In the genomic region with DNA sequence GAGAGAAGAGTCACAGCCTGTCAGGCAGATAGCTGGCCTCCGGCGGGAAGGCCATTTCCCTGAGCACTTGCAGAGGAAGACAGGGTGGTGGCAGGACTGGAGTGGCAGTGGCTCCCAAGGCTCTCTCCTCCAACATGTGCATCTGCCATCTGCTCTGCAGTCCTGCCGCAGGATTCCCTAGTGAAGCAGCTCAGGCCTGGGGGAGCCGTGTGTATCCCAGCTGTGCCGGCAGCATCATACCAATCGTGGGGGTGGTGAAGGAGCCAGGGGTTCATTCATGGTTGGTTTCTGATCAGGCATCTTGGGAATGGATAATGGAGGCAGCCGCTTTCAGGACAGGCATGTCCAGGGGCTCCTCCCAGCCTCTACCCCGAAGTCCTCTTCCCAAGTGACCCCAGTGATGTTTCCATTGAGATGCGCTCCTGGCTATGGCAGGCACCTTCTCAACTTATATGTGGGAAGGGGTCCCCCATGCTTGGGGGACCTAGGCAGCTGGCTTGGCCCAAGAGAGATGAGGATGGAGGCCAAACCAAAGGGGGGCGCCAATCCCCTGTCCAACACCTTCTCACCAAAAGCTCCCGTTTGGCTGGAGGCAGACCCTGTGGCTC, we compare ENCODE assay signal across 13 cellular contexts. TPM values are rescaled to one million over a fixed set of nuclear protein-coding genes. Genes with fewer than 3 reads are reported as not detected.
DNase-seq lines count a peak whose midpoint lies in the region; ATAC-seq and TF ChIP-seq lines count a peak whose summit lies in the region.
"Had no signal": no experiment of that assay in that cellular context is flagged by ENCODE, and none has a peak within 500 bp of the region (broad histone marks: within the 10 kb centered on the region; RNA-seq: fewer than 3 reads in every experiment).

No MANE protein-coding gene starts in this region.

- no peak for DNase-seq in CD4-positive, alpha-beta T cell
- DNase-seq in adipocyte (ENCODE audit: low read depth) (no peak), middle frontal gyrus (ENCODE audit: extremely low spot score, low spot score) (peak; percentile 18), glomerular visceral epithelial cell (ENCODE audit: extremely low spot score) (no peak), GOT3 (lab: John Stamatoyannopoulos, UW) (no peak)
- DNase-seq in activated effector memory CD4-positive, alpha-beta T cell treated with Interleukin-2 at 50 U/mL for 16 hours = no peak
- DNase-seq: BE2C; naive thymus-derived CD4-positive, alpha-beta T cell; NCI-H226 had no signal

- peaks cover 4% of the 10 kb centered on the region for H3K4me1 Mint-ChIP-seq in CD4-positive, alpha-beta T cell (ENCODE audit: low read depth)

- no peak for TF ChIP-seq CTCF in CD4-positive, alpha-beta T cell (IDR thresholded peaks at IDR 0.05)

- H3K4me3 ChIP-seq in adipocyte (ENCODE audit: low read length) = no peak overlapping the region

- H3K27ac Mint-ChIP-seq in CD4-positive, alpha-beta T cell = peak overlapping the region; percentile 51

- H3K36me3 Mint-ChIP-seq in CD4-positive, alpha-beta T cell (ENCODE audit: low read depth) = peaks cover 46% of the 10 kb centered on the region

- no peaks in the 10 kb centered on the region for H3K27me3 ChIP-seq in CD4-positive, alpha-beta T cell (ENCODE audit: control insufficient read depth, insufficient read depth, low read length)
- H3K27me3 ChIP-seq in adipocyte (replicated peaks; ENCODE audit: control insufficient read depth, insufficient read depth, low read length) = no peaks in the 10 kb centered on the region
- H3K27me3 ChIP-seq: BE2C had no signal

- CTCF ChIA-PET in CD4-positive, alpha-beta T cell (lab: Charles Lee) = no interaction called here

- POLR2A ChIA-PET in CD4-positive, alpha-beta T cell (lab: Charles Lee) = no interaction called here

- intact Hi-C loops in CD4-positive, alpha-beta T cell (cut with DNase I, micrococcal nuclease) = no loop called here

- H3K27ac ChIP-seq in CD4-positive, alpha-beta T cell (ENCODE audit: low read depth, low read length) = no peak overlapping the region
- H3K27ac ChIP-seq: KMS-11, RWPE1, VCaP had no signal

- no peaks in the 10 kb centered on the region for H3K27me3 Mint-ChIP-seq in CD4-positive, alpha-beta T cell
- H3K27me3 Mint-ChIP-seq: naive thymus-derived CD4-positive, alpha-beta T cell; stimulated activated naive CD8-positive, alpha-beta T cell treated with anti-CD3 and anti-CD28 coated beads, Interleukin-15, Interleukin-2, amounts not matched to agents 100 ng/mL and 50 ng/mL, for 24 hours had no signal

- no peaks in the 10 kb centered on the region for H3K9me3 ChIP-seq in CD4-positive, alpha-beta T cell (ENCODE audit: control insufficient read depth, low read length)
- no peaks in the 10 kb centered on the region for H3K9me3 ChIP-seq in adipocyte (ENCODE audit: control insufficient read depth, low read length)
- H3K9me3 ChIP-seq: BE2C had no signal

- H3K4me1 ChIP-seq in adipocyte (ENCODE audit: control insufficient read depth, insufficient read depth, low read length) = peaks cover 46% of the 10 kb centered on the region
- H3K4me1 ChIP-seq: BE2C had no signal

- peaks cover 24% of the 10 kb centered on the region for H3K36me3 ChIP-seq in adipocyte (ENCODE audit: control insufficient read depth, insufficient read depth, low read length, severe bottlenecking)

- H3K4me3 Mint-ChIP-seq in CD4-positive, alpha-beta T cell = no peak overlapping the region
- H3K4me3 Mint-ChIP-seq: naive thymus-derived CD4-positive, alpha-beta T cell; stimulated activated naive CD8-positive, alpha-beta T cell treated with anti-CD3 and anti-CD28 coated beads, Interleukin-15, Interleukin-2, amounts not matched to agents 100 ng/mL and 50 ng/mL, for 24 hours had no signal

- no peak for ATAC-seq in CD4-positive, alpha-beta T cell (ENCODE audit: poor library complexity)
- ATAC-seq: naive thymus-derived CD4-positive, alpha-beta T cell had no signal

- H3K9me3 Mint-ChIP-seq in CD4-positive, alpha-beta T cell = no peaks in the 10 kb centered on the region
- H3K9me3 Mint-ChIP-seq: naive thymus-derived CD4-positive, alpha-beta T cell; stimulated activated naive CD8-positive, alpha-beta T cell treated with anti-CD3 and anti-CD28 coated beads, Interleukin-15, Interleukin-2, amounts not matched to agents 100 ng/mL and 50 ng/mL, for 24 hours had no signal

- H3K9ac ChIP-seq in adipocyte (ENCODE audit: low read length) = peak overlapping the region; percentile 77
- H3K9ac ChIP-seq: KMS-11 had no signal

RNA-seq across cellular contexts. Expression of a gene that starts 6.1 kb away (rescaled TPM):
- total RNA-seq in CD4-positive, alpha-beta T cell = 1 to 10 TPM; 8.4 to 9.5 TPM

RNA-seq across cellular contexts. Expression of a gene that starts 26.6 kb away (rescaled TPM):
- 100 to 1,000 TPM; 229 to 247 TPM for total RNA-seq in CD4-positive, alpha-beta T cell

RNA-seq across cellular contexts. Expression of a gene that starts 26.8 kb away (rescaled TPM):
- 100 to 1,000 TPM; 197 to 200 TPM for total RNA-seq in CD4-positive, alpha-beta T cell

RNA-seq across cellular contexts. Expression of a gene that starts 27.2 kb away (rescaled TPM):
- 10 to 100 TPM; 12.9 to 15.8 TPM for total RNA-seq in CD4-positive, alpha-beta T cell
